In genomic region chr7:116483271-116483942, GRCh38 we compare ENCODE assay signal across 23 cellular contexts. TPM values are rescaled to one million over a fixed set of nuclear protein-coding genes. Genes with fewer than 3 reads are reported as not detected.
"Had no signal": no experiment of that assay in that cellular context is flagged by ENCODE, and none has a peak within 500 bp of the region (broad histone marks: within the 10 kb centered on the region; RNA-seq: fewer than 3 reads in every experiment).

No MANE protein-coding gene starts in this region.

- H2AFZ ChIP-seq: hepatocyte, parathyroid adenoma had no signal

- H3K27ac ChIP-seq: dorsolateral prefrontal cortex, gastrocnemius medialis, heart left ventricle, hepatocyte, parathyroid adenoma, right lobe of liver, thoracic aorta, tibial nerve, upper lobe of left lung had no signal

- H3K4me3 Mint-ChIP-seq: memory B cell; natural killer cell; stimulated activated naive B cell treated with anti-CD40 and anti-IgM and Interleukin-4, amounts not matched to agents 10 μg/mL and 1 μg/mL and 100 μg/mL, for 72 hours; stimulated activated naive CD8-positive, alpha-beta T cell treated with anti-CD3 and anti-CD28 coated beads, Interleukin-15, Interleukin-2, amounts not matched to agents 100 ng/mL and 50 ng/mL, for 24 hours had no signal

- H3K27me3 Mint-ChIP-seq: progenitor cell of endocrine pancreas had no signal

- ATAC-seq: gastrocnemius medialis; heart left ventricle; left lobe of liver; natural killer cell; right lobe of liver; stimulated activated naive B cell treated with anti-CD40 and anti-IgM and Interleukin-4, amounts not matched to agents 10 μg/mL and 1 μg/mL and 100 μg/mL, for 72 hours had no signal

- FAIRE-seq: kidney, small intestine, urothelium cell line had no signal

- H3K9ac ChIP-seq: parathyroid adenoma had no signal

- H3K36me3 ChIP-seq: gastrocnemius medialis, heart left ventricle, right lobe of liver, thoracic aorta, tibial nerve, upper lobe of left lung had no signal

- H3K4me1 ChIP-seq: gastrocnemius medialis, parathyroid adenoma, right lobe of liver, upper lobe of left lung had no signal

- H3K27ac Mint-ChIP-seq: memory B cell; natural killer cell; progenitor cell of endocrine pancreas; stimulated activated naive B cell treated with anti-CD40 and anti-IgM and Interleukin-4, amounts not matched to agents 10 μg/mL and 1 μg/mL and 100 μg/mL, for 72 hours; stimulated activated naive CD8-positive, alpha-beta T cell treated with anti-CD3 and anti-CD28 coated beads, Interleukin-15, Interleukin-2, amounts not matched to agents 100 ng/mL and 50 ng/mL, for 24 hours had no signal

- H3K4me3 ChIP-seq: dorsolateral prefrontal cortex, gastrocnemius medialis, heart left ventricle, hepatocyte, lung, right lobe of liver, thoracic aorta, tibial nerve, upper lobe of left lung had no signal

- H3K4me2 ChIP-seq: hepatocyte had no signal

- H3K36me3 Mint-ChIP-seq: memory B cell; natural killer cell; stimulated activated naive B cell treated with anti-CD40 and anti-IgM and Interleukin-4, amounts not matched to agents 10 μg/mL and 1 μg/mL and 100 μg/mL, for 72 hours had no signal

- DNase-seq: dorsolateral prefrontal cortex; effector CD4-positive, alpha-beta T cell; gastrocnemius medialis; heart left ventricle; kidney; natural killer cell; occipital lobe; right lobe of liver; small intestine; stimulated activated CD4-positive, alpha-beta T cell treated with anti-CD3 and anti-CD28 coated beads, Interleukin-15, amount 100 ng/mL, for 24 hours; stimulated activated CD4-positive, alpha-beta T cell treated with anti-CD3 and anti-CD28 coated beads, Interleukin-2, amount 100 ng/mL, for 48 hours; stimulated activated naive B cell treated with anti-CD40 and anti-IgM and Interleukin-4, amounts not matched to agents 10 μg/mL and 1 μg/mL and 100 μg/mL, for 72 hours; upper lobe of left lung had no signal

- H3K9me3 ChIP-seq: gastrocnemius medialis, heart left ventricle, right lobe of liver, thoracic aorta, tibial nerve, upper lobe of left lung had no signal

- H3K4me1 Mint-ChIP-seq: memory B cell; natural killer cell; stimulated activated naive B cell treated with anti-CD40 and anti-IgM and Interleukin-4, amounts not matched to agents 10 μg/mL and 1 μg/mL and 100 μg/mL, for 72 hours had no signal

- H3K79me2 ChIP-seq: hepatocyte, parathyroid adenoma had no signal

- H3K9me3 Mint-ChIP-seq: memory B cell; natural killer cell; stimulated activated naive B cell treated with anti-CD40 and anti-IgM and Interleukin-4, amounts not matched to agents 10 μg/mL and 1 μg/mL and 100 μg/mL, for 72 hours; stimulated activated naive CD8-positive, alpha-beta T cell treated with anti-CD3 and anti-CD28 coated beads, Interleukin-15, Interleukin-2, amounts not matched to agents 100 ng/mL and 50 ng/mL, for 24 hours had no signal

- H3K27me3 ChIP-seq: gastrocnemius medialis, heart left ventricle, hepatocyte, right lobe of liver, tibial nerve, upper lobe of left lung had no signal

RNA-seq across cellular contexts. Expression of gene CAV1, which starts 41.4 kb away (rescaled TPM):
- total RNA-seq: natural killer cell had no signal
